Comparison of ENCODE assay signal across 25 cellular contexts in genomic region chr6:32945953-32946352, GRCh38. TPM values are rescaled to one million over a fixed set of nuclear protein-coding genes. Genes with fewer than 3 reads are reported as not detected.
A peak's percentile ranks its signal among the peaks of the same experiment; 100 is the strongest.
DNase-seq lines count a peak whose midpoint lies in the region; ATAC-seq and TF ChIP-seq lines count a peak whose summit lies in the region.
"Had no signal": no experiment of that assay in that cellular context is flagged by ENCODE, and none has a peak within 500 bp of the region (broad histone marks: within the 10 kb centered on the region; RNA-seq: fewer than 3 reads in every experiment).

No MANE protein-coding gene starts in this region.

- peak overlapping the region; percentile 99 for H3K27ac ChIP-seq in OCI-LY7 (ENCODE audit: low read depth, low read length, poor library complexity, severe bottlenecking)
- H3K27ac ChIP-seq: breast epithelium, neural progenitor cell had no signal

- peaks cover 71% of the 10 kb centered on the region for H3K4me1 Mint-ChIP-seq in activated CD8-positive, alpha-beta memory T cell treated with anti-CD3 and anti-CD28 coated beads, Interleukin-2, amount 10 ng/mL, durations not matched to agents 7 days and 5 days
- peaks cover 54 to 56% of the 10 kb centered on the region in 2 donors for H3K4me1 Mint-ChIP-seq in immature natural killer cell
- H3K4me1 Mint-ChIP-seq in stimulated activated naive CD8-positive, alpha-beta T cell treated with anti-CD3 and anti-CD28 coated beads, Interleukin-15, amount 100 ng/mL, for 72 hours, result peaks cover 97% of the 10 kb centered on the region

- peaks cover 16% of the 10 kb centered on the region for H3K36me3 Mint-ChIP-seq in activated CD8-positive, alpha-beta memory T cell treated with anti-CD3 and anti-CD28 coated beads, Interleukin-2, amount 10 ng/mL, durations not matched to agents 7 days and 5 days
- H3K36me3 Mint-ChIP-seq in immature natural killer cell, result no peaks in the 10 kb centered on the region
- H3K36me3 Mint-ChIP-seq: neural progenitor cell had no signal

- H3K27me3 Mint-ChIP-seq in activated CD8-positive, alpha-beta memory T cell treated with anti-CD3 and anti-CD28 coated beads, Interleukin-2, amount 10 ng/mL, durations not matched to agents 7 days and 5 days, result no peaks in the 10 kb centered on the region
- H3K27me3 Mint-ChIP-seq in immature natural killer cell (ENCODE audit: low read depth in 3 of 3), result peaks cover 0 to 8% (median 2%) of the 10 kb centered on the region in 3 donors
- H3K27me3 Mint-ChIP-seq in stimulated activated naive CD8-positive, alpha-beta T cell treated with anti-CD3 and anti-CD28 coated beads, Interleukin-15, amount 100 ng/mL, for 72 hours, result no peaks in the 10 kb centered on the region
- H3K27me3 Mint-ChIP-seq: effector memory CD8-positive, alpha-beta T cell had no signal

- CTCF ChIA-PET in activated CD8-positive, alpha-beta memory T cell treated with anti-CD3 and anti-CD28 coated beads, Interleukin-2, amount 10 ng/mL, durations not matched to agents 7 days and 5 days (lab: Charles Lee), result no interaction called here
- CTCF ChIA-PET in OCI-LY7 (lab: Charles Lee; ENCODE audit: unreplicated experiment), result no interaction called here

- no peak for TF ChIP-seq CTCF in OCI-LY7 (conservative IDR thresholded peaks at IDR 0.05; ENCODE audit: low read length)

- intact Hi-C loops in OCI-LY7 (cut with micrococcal nuclease; ENCODE audit: unreplicated experiment) (loop anchor here (2.0 kb wide), 1 partner anchor 101 kb away; the partner anchor contains the start of gene PSMB8), sciatic nerve (cut with DNase I) (no loop called here)

- ATAC-seq in activated CD8-positive, alpha-beta memory T cell treated with anti-CD3 and anti-CD28 coated beads, Interleukin-2, amount 10 ng/mL, durations not matched to agents 7 days and 5 days, result no peak
- no peak for ATAC-seq in stimulated activated naive CD8-positive, alpha-beta T cell treated with anti-CD3 and anti-CD28 coated beads, Interleukin-15, amount 100 ng/mL, for 72 hours
- no peak for ATAC-seq in sciatic nerve

- peaks cover 96% of the 10 kb centered on the region for H3K4me1 ChIP-seq in OCI-LY7 (ENCODE audit: insufficient read depth, low read length, poor library complexity, severe bottlenecking)
- H3K4me1 ChIP-seq: breast epithelium had no signal

- BruUV-seq in OCI-LY7 (replicated peaks; lab: Mats Ljungman, UMichigan), result no TSS peak

- peak overlapping the region; percentile 22 for H3K27ac Mint-ChIP-seq in activated CD8-positive, alpha-beta memory T cell treated with anti-CD3 and anti-CD28 coated beads, Interleukin-2, amount 10 ng/mL, durations not matched to agents 7 days and 5 days
- peak overlapping the region in 4 of 6 donors; percentile 91 to 98 (median 95) for H3K27ac Mint-ChIP-seq in immature natural killer cell
- H3K27ac Mint-ChIP-seq in stimulated activated naive CD8-positive, alpha-beta T cell treated with anti-CD3 and anti-CD28 coated beads, Interleukin-15, amount 100 ng/mL, for 72 hours, result peak overlapping the region in 1 of 2 donors; percentile 44
- H3K27ac Mint-ChIP-seq: neural progenitor cell had no signal

- H3K36me3 ChIP-seq in OCI-LY7 (ENCODE audit: insufficient read depth, low read length), result peaks cover 46% of the 10 kb centered on the region
- H3K36me3 ChIP-seq: breast epithelium, neural progenitor cell had no signal

- no peaks in the 10 kb centered on the region for H4K20me1 ChIP-seq in OCI-LY7 (ENCODE audit: insufficient read depth, low read length)

- peak overlapping the region; percentile 95 for H3K4me2 ChIP-seq in OCI-LY7 (ENCODE audit: low read length)
- H3K4me2 ChIP-seq: neural progenitor cell had no signal

- peaks cover 11% of the 10 kb centered on the region; the same call in 1 of the 2 replicates for H3K9me3 ChIP-seq in OCI-LY7 (ENCODE audit: low read length)
- H3K9me3 ChIP-seq: breast epithelium, lower lobe of right lung, tibial nerve had no signal

- H3K4me3 Mint-ChIP-seq in activated CD8-positive, alpha-beta memory T cell treated with anti-CD3 and anti-CD28 coated beads, Interleukin-2, amount 10 ng/mL, durations not matched to agents 7 days and 5 days, result no peak overlapping the region
- peak overlapping the region in 2 of 5 donors; percentile 22 to 36 for H3K4me3 Mint-ChIP-seq in immature natural killer cell
- peak overlapping the region; percentile 38 to 89 for H3K4me3 Mint-ChIP-seq in stimulated activated naive CD8-positive, alpha-beta T cell treated with anti-CD3 and anti-CD28 coated beads, Interleukin-15, amount 100 ng/mL, for 72 hours
- H3K4me3 Mint-ChIP-seq: neural progenitor cell had no signal

- no peak for DNase-seq in activated CD8-positive, alpha-beta memory T cell treated with anti-CD3 and anti-CD28 coated beads, Interleukin-2, amount 10 ng/mL, durations not matched to agents 7 days and 5 days
- no peak for DNase-seq in activated CD8-positive, alpha-beta memory T cell treated with anti-CD3 and anti-CD28 coated beads, Interleukin-2, amount 50 U/mL, for 4 hours
- DNase-seq in OCI-LY7 (ENCODE audit: low spot score) (no peak), immature natural killer cell (no peak), sciatic nerve (ENCODE audit: low spot score) (no peak), iPS-NIHi11 (ENCODE audit: low spot score) (no peak), NCI-H2081 (lab: John Stamatoyannopoulos, UW) (no peak)
- DNase-seq in stimulated activated naive CD8-positive, alpha-beta T cell treated with anti-CD3 and anti-CD28 coated beads, Interleukin-15, amount 100 ng/mL, for 72 hours, result no peak
- DNase-seq: amygdala; effector memory CD8-positive, alpha-beta T cell; H7; head of caudate nucleus; KG1; kidney glomerular epithelial cell; lower lobe of right lung; NCI-H1436; NCI-H2107; NCI-H774; OCI-M1; posterior cingulate gyrus had no signal

- no peaks in the 10 kb centered on the region for H3K9me2 ChIP-seq in OCI-LY7 (ENCODE audit: insufficient read depth, low read length)

- peaks cover 63% of the 10 kb centered on the region for H3K79me2 ChIP-seq in OCI-LY7 (ENCODE audit: insufficient read depth, low read depth, low read length)

- no peaks in the 10 kb centered on the region for H3K9me3 Mint-ChIP-seq in activated CD8-positive, alpha-beta memory T cell treated with anti-CD3 and anti-CD28 coated beads, Interleukin-2, amount 10 ng/mL, durations not matched to agents 7 days and 5 days (ENCODE audit: low read depth)
- no peaks in the 10 kb centered on the region for H3K9me3 Mint-ChIP-seq in immature natural killer cell
- no peaks in the 10 kb centered on the region for H3K9me3 Mint-ChIP-seq in stimulated activated naive CD8-positive, alpha-beta T cell treated with anti-CD3 and anti-CD28 coated beads, Interleukin-15, amount 100 ng/mL, for 72 hours
- H3K9me3 Mint-ChIP-seq: effector memory CD8-positive, alpha-beta T cell had no signal

- POLR2A ChIA-PET in OCI-LY7 (lab: Charles Lee), result no interaction called here

- peak overlapping the region; percentile 75 for H3K4me3 ChIP-seq in OCI-LY7 (ENCODE audit: low read depth, low read length, poor library complexity, severe bottlenecking)
- H3K4me3 ChIP-seq: breast epithelium, lower lobe of right lung, mucosa of descending colon, neural progenitor cell, tibial nerve had no signal

- H2AFZ ChIP-seq in OCI-LY7 (ENCODE audit: low read length), result no peak overlapping the region; the same call in 1 of the 2 replicates
- H2AFZ ChIP-seq: neural progenitor cell had no signal

RNA-seq across cellular contexts. Expression of gene HLA-DMB, which starts 5.1 kb away (rescaled TPM):
- 10 to 100 TPM; 22.7 to 31.2 TPM for total RNA-seq in activated CD8-positive, alpha-beta memory T cell treated with anti-CD3 and anti-CD28 coated beads, Interleukin-2, amount 10 ng/mL, durations not matched to agents 7 days and 5 days
- 85.1 and 98.0 TPM in 2 replicates for total RNA-seq in OCI-LY7 (2014; rRNA removed; shearing (Covaris generic))
- total RNA-seq in OCI-LY7 (2022) (77.0 and 78.5 TPM in 2 replicates), sciatic nerve (46.9 TPM)
- 100 to 1,000 TPM in 1 of 3 donors, 10 to 100 TPM in 2; 38.3 to 104 (median 89.1) TPM for polyA plus RNA-seq in immature natural killer cell
- total RNA-seq: A172 had no signal

RNA-seq across cellular contexts. Expression of gene HLA-DMA, which starts 6.9 kb away (rescaled TPM):
- 10 to 100 TPM; 57.9 to 60.9 TPM for total RNA-seq in activated CD8-positive, alpha-beta memory T cell treated with anti-CD3 and anti-CD28 coated beads, Interleukin-2, amount 10 ng/mL, durations not matched to agents 7 days and 5 days
- total RNA-seq in OCI-LY7 (2014; rRNA removed; shearing (Covaris generic)), result 175 and 207 TPM in 2 replicates
- total RNA-seq in OCI-LY7 (2022), result 140 TPM in 2 replicates
- polyA plus RNA-seq in immature natural killer cell, result 10 to 100 TPM; 39.2 to 78.7 (median 69.7) TPM
- total RNA-seq in sciatic nerve, result 70.1 TPM

RNA-seq across cellular contexts. Expression of gene BRD2, which starts 22.4 kb away (rescaled TPM):
- 100 to 1,000 TPM; 309 to 336 TPM for total RNA-seq in activated CD8-positive, alpha-beta memory T cell treated with anti-CD3 and anti-CD28 coated beads, Interleukin-2, amount 10 ng/mL, durations not matched to agents 7 days and 5 days
- 236 and 237 TPM in 2 replicates for total RNA-seq in OCI-LY7 (2014; rRNA removed; shearing (Covaris generic))
- total RNA-seq in OCI-LY7 (2022), result 326 and 361 TPM in 2 replicates
- polyA plus RNA-seq in immature natural killer cell, result 100 to 1,000 TPM in 1 of 3 donors, 10 to 100 TPM in 2; 29.8 to 119 (median 31.5) TPM
- total RNA-seq in sciatic nerve, result 188 TPM
